In the genomic region with DNA sequence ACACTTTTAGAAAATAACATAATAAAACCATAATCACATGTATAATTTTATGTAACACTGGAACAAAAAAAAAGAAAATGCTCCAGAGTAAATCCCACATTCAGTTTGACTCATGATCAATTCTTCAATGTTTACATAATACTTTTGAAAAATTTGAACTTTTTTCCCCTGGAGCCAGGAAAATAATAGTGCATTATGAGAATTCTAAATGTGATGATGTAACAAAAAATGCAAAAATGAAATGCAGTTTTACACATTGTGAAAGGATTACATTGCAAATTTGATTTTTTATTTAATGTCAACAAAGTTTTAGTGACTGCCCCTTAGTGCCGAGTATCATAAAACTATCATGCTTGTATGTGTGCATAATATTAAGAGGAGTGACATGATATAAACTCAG, we compare ENCODE assay signal across 20 cellular contexts.
DNase-seq lines count a peak whose midpoint lies in the region; ATAC-seq, FAIRE-seq and TF ChIP-seq lines count a peak whose summit lies in the region.
"Had no signal": no experiment of that assay in that cellular context is flagged by ENCODE, and none has a peak within 500 bp of the region (broad histone marks: within the 10 kb centered on the region; RNA-seq: fewer than 3 reads in every experiment).

No MANE protein-coding gene starts in this region.

- TF ChIP-seq EP300 in A549 (IDR thresholded peaks at IDR 0.05), result no peak

- H3K4me1 ChIP-seq in A549 (peaks cover 8% of the 10 kb centered on the region), astrocyte (ENCODE audit: insufficient read depth, low read length) (peaks cover 5% of the 10 kb centered on the region)
- H3K4me1 ChIP-seq: HAP-1 had no signal

- H3K4me3 ChIP-seq in A549 (no peak overlapping the region), astrocyte (ENCODE audit: insufficient read depth, low read depth, low read length) (no peak overlapping the region)
- H3K4me3 ChIP-seq: HAP-1 had no signal

- H3K36me3 Mint-ChIP-seq in astrocyte (ENCODE audit: low read depth, unreplicated experiment) (no peaks in the 10 kb centered on the region), osteocyte (ENCODE audit: unreplicated experiment) (no peaks in the 10 kb centered on the region)
- H3K36me3 Mint-ChIP-seq: CD8-positive, alpha-beta T cell had no signal

- WGBS in A549 (ENCODE audit: missing lambda C conversion rate), result 74% methylated on average over 1 of the region's 1 CpG

- no peaks in the 10 kb centered on the region for H3K36me3 ChIP-seq in astrocyte (ENCODE audit: insufficient read depth, low read length)
- H3K36me3 ChIP-seq: HAP-1 had no signal

- H3K4me2 ChIP-seq in A549 (no peak overlapping the region), astrocyte (ENCODE audit: low read length) (no peak overlapping the region)

- no peak for ATAC-seq in A549
- ATAC-seq in GM21515 (IDR thresholded peaks at IDR 0.05; ENCODE audit: unreplicated experiment), result no peak
- ATAC-seq in GM19324 (IDR thresholded peaks at IDR 0.05; ENCODE audit: low FRiP score, unreplicated experiment), result no peak
- ATAC-seq: CD8-positive, alpha-beta T cell had no signal

- H2AFZ ChIP-seq in astrocyte (ENCODE audit: low read depth, low read length), result no peak overlapping the region

- H3K9me3 ChIP-seq in A549 (no peaks in the 10 kb centered on the region), astrocyte (ENCODE audit: insufficient read depth, low read depth, low read length) (no peaks in the 10 kb centered on the region)
- H3K9me3 ChIP-seq: Caco-2, HAP-1 had no signal

- H3K27ac ChIP-seq in A549 (no peak overlapping the region), astrocyte (ENCODE audit: low read depth, low read length) (no peak overlapping the region)

- no peaks in the 10 kb centered on the region for H3K27me3 ChIP-seq in astrocyte (ENCODE audit: insufficient read depth, low read length)

- H3K27me3 Mint-ChIP-seq in astrocyte (ENCODE audit: low read depth, unreplicated experiment), result no peaks in the 10 kb centered on the region
- no peaks in the 10 kb centered on the region for H3K27me3 Mint-ChIP-seq in osteocyte (ENCODE audit: unreplicated experiment)

- H4K20me1 ChIP-seq in astrocyte (ENCODE audit: insufficient read depth, low read length), result no peaks in the 10 kb centered on the region

- no peaks in the 10 kb centered on the region for H3K79me2 ChIP-seq in astrocyte (ENCODE audit: insufficient read depth, low read length)

- no peak overlapping the region for H3K9ac ChIP-seq in astrocyte (ENCODE audit: low read length)

- TF ChIP-seq CTCF in A549 (IDR thresholded peaks at IDR 0.05) (no peak), astrocyte (IDR thresholded peaks at IDR 0.05; ENCODE audit: insufficient read depth, low read depth, low read length) (no peak), osteocyte (IDR thresholded peaks at IDR 0.05) (no peak)

- TF ChIP-seq RAD21 in A549 (conservative IDR thresholded peaks at IDR 0.05 in 1 of 2, IDR thresholded peaks at IDR 0.05 in 1 of 2), result no peak

- no peak for TF ChIP-seq POLR2A in A549 (IDR thresholded peaks at IDR 0.05; ENCODE audit: low read length)

- FAIRE-seq in A549 (lab: Jason Lieb, UNC) (no peak), astrocyte (lab: Jason Lieb, UNC) (peak; percentile 49)
- FAIRE-seq: GM12891, GM18507, H54 had no signal

- POLR2A ChIA-PET in A549 (lab: Yijun Ruan, JAX), result no interaction called here

- no peak for DNase-seq in A549 (ENCODE audit: low read depth in 1 of 2, low spot score in 1 of 2)
- DNase-seq in EL, result peak; percentile 24
- DNase-seq in astrocyte (ENCODE audit: low read depth), result no peak
- DNase-seq in osteocyte (ENCODE audit: extremely low spot score, unreplicated experiment), result no peak
- DNase-seq in UCSD-AML1 (lab: John Stamatoyannopoulos, UW; ENCODE audit: unreplicated experiment), result no peak
- DNase-seq: 8988T; C1 segment of cervical spinal cord; Caco-2; CD8-positive, alpha-beta T cell; DMS153; DND-41; GF-D8; GOT3; HFFc6 had no signal

- H3K27ac Mint-ChIP-seq in astrocyte (ENCODE audit: unreplicated experiment) (no peak overlapping the region), osteocyte (ENCODE audit: unreplicated experiment) (peak overlapping the region; percentile 29)
- H3K27ac Mint-ChIP-seq: CD8-positive, alpha-beta T cell; HFFc6 had no signal

- H3K4me3 Mint-ChIP-seq in astrocyte (ENCODE audit: unreplicated experiment) (no peak overlapping the region), osteocyte (ENCODE audit: unreplicated experiment) (no peak overlapping the region)
- H3K4me3 Mint-ChIP-seq: CD8-positive, alpha-beta T cell; HFFc6 had no signal

- H3K4me1 Mint-ChIP-seq in astrocyte (ENCODE audit: low read depth, unreplicated experiment), result no peaks in the 10 kb centered on the region
- H3K4me1 Mint-ChIP-seq in osteocyte (ENCODE audit: unreplicated experiment), result peaks cover 61% of the 10 kb centered on the region

- CTCF ChIA-PET in A549 (lab: Yijun Ruan, JAX), result no interaction called here

- H3K9me3 Mint-ChIP-seq in astrocyte (ENCODE audit: unreplicated experiment), result peaks cover 4% of the 10 kb centered on the region
- H3K9me3 Mint-ChIP-seq in osteocyte (ENCODE audit: unreplicated experiment), result no peaks in the 10 kb centered on the region

TF ChIP-seq in A549, 52 proteins besides CTCF, POLR2A, EP300 and RAD21:
- TF ChIP-seq MAFK (IDR thresholded peaks at IDR 0.05; ENCODE audit: partially characterized antibody) (peak; percentile 57), CEBPB (IDR thresholded peaks at IDR 0.05) (no peak), HOXB13 (CRISPR knock-in tag; IDR thresholded peaks at IDR 0.05; ENCODE audit: low read depth) (no peak), HDAC2 (IDR thresholded peaks at IDR 0.05) (no peak)
- TF ChIP-seq, protein P1, sequence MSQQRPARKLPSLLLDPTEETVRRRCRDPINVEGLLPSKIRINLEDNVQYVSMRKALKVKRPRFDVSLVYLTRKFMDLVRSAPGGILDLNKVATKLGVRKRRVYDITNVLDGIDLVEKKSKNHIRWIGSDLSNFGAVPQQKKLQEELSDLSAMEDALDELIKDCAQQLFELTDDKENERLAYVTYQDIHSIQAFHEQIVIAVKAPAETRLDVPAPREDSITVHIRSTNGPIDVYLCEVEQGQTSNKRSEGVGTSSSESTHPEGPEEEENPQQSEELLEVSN (IDR thresholded peaks at IDR 0.05; ENCODE audit: borderline replicate concordance, low read depth), result no peak
